In genomic region chr17:73198201-73198929, GRCh38 we compare ENCODE assay signal across 16 cellular contexts. TPM values are rescaled to one million over a fixed set of nuclear protein-coding genes. Genes with fewer than 3 reads are reported as not detected.
"Had no signal": no experiment of that assay in that cellular context is flagged by ENCODE, and none has a peak within 500 bp of the region (broad histone marks: within the 10 kb centered on the region; RNA-seq: fewer than 3 reads in every experiment).

No MANE protein-coding gene starts in this region.

- ATAC-seq: activated CD8-positive, alpha-beta T cell treated with anti-CD3 and anti-CD28 coated beads, Interleukin-2, amount 10 ng/mL, durations not matched to agents 7 days and 5 days; gastrocnemius medialis; heart left ventricle had no signal

- H3K27me3 ChIP-seq: ascending aorta, breast epithelium, gastrocnemius medialis, heart left ventricle, thyroid gland had no signal

- H3K9me3 ChIP-seq: ascending aorta, breast epithelium, gastrocnemius medialis, heart left ventricle, thyroid gland had no signal

- FAIRE-seq: TTC549 had no signal

- H3K27ac ChIP-seq: ascending aorta, breast epithelium, gastrocnemius medialis, heart left ventricle, thyroid gland had no signal

- H3K4me3 ChIP-seq: ascending aorta, breast epithelium, gastrocnemius medialis, heart left ventricle, thyroid gland had no signal

- DNase-seq: activated CD4-positive, alpha-beta T cell treated with anti-CD3 and anti-CD28 coated beads, Interleukin-2, amount 10 ng/mL, durations not matched to agents 24 days and 14 days; activated CD4-positive, CD25-positive, alpha-beta regulatory T cell; activated CD8-positive, alpha-beta memory T cell treated with anti-CD3 and anti-CD28 coated beads, Interleukin-2, amount 50 U/mL, for 4 hours; activated CD8-positive, alpha-beta T cell treated with anti-CD3 and anti-CD28 coated beads, Interleukin-2, amount 10 ng/mL, durations not matched to agents 7 days and 5 days; gastrocnemius medialis; heart left ventricle; immature natural killer cell; stimulated activated CD4-positive, alpha-beta T cell treated with anti-CD3 and anti-CD28 coated beads, Interleukin-12 subunit alpha, Interleukin-12 subunit beta, amount 100 ng/mL, for 4 hours; stimulated activated CD4-positive, alpha-beta T cell treated with anti-CD3 and anti-CD28 coated beads, Interleukin-2, amount 100 ng/mL, for 24 hours; T-helper 2 cell; thyroid gland had no signal

RNA-seq across cellular contexts. Expression of gene SSTR2, which starts 33.6 kb away (rescaled TPM):
- total RNA-seq: activated CD8-positive, alpha-beta T cell treated with anti-CD3 and anti-CD28 coated beads, Interleukin-2, amount 10 ng/mL, durations not matched to agents 7 days and 5 days; dermis microvascular lymphatic vessel endothelial cell; epithelial cell of proximal tubule had no signal
- polyA plus RNA-seq: immature natural killer cell had no signal
